21 cellular contexts compared by ENCODE assay signal in the genomic region with DNA sequence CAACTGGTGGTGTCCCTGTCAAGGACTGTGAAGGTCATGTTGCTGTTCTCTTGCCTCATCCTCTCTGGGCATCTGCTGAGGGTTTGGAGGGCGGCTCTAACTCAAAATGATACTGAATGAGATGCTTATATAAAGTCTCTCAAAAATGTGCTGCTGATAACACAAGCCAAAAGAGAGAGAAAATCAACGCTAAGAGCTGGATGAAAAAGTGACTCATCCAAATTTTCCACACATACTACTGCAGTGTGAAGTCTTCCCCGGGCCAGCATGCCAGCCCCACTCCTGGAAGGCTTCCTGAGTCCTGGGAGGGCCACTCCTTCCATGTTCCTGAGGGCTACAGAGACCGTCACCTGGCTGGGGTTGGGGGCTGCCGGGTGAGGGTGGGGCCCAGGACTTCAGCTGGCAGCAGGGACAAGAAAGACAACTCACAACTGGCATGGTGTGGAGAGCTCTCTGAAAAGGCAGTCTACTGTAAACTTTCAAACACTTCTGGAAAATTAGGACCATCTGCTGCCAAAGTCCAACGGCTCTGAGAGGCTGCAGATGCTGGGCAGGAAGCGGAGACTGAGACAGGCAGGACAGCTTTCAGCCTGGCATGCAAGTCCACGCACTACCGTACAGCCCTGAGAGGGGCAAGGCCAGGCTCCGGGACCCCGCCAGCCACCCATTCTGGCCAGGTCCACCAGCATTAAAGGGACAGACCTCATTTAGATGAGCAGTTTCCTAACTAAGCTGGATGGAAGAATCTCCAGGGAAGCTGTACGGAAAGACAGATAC.
DNase-seq lines count a peak whose midpoint lies in the region; ATAC-seq and TF ChIP-seq lines count a peak whose summit lies in the region.
"Had no signal": no experiment of that assay in that cellular context is flagged by ENCODE, and none has a peak within 500 bp of the region (broad histone marks: within the 10 kb centered on the region; RNA-seq: fewer than 3 reads in every experiment).

No MANE protein-coding gene starts in this region.

- no peaks in the 10 kb centered on the region for H4K20me1 ChIP-seq in BLaER1

- intact Hi-C loops in esophagus squamous epithelium (cut with DNase I): no loop called here
- intact Hi-C loops in body of pancreas (cut with DNase I): no loop called here

- peaks cover 5% of the 10 kb centered on the region for H3K9me3 ChIP-seq in BLaER1
- no peaks in the 10 kb centered on the region for H3K9me3 ChIP-seq in MG63
- H3K9me3 ChIP-seq in esophagus squamous epithelium: no peaks in the 10 kb centered on the region
- no peaks in the 10 kb centered on the region for H3K9me3 ChIP-seq in skeletal muscle satellite cell (replicated peaks; ENCODE audit: low read length)
- H3K9me3 ChIP-seq in body of pancreas: no peaks in the 10 kb centered on the region
- H3K9me3 ChIP-seq: gastrocnemius medialis, tibial artery had no signal

- DNase-seq in MG63: peak; percentile 58
- DNase-seq in esophagus squamous epithelium (lab: John Stamatoyannopoulos, UW): no peak
- no peak for DNase-seq in body of pancreas
- DNase-seq in KG1 (lab: John Stamatoyannopoulos, UW): no peak
- DNase-seq in NCI-H748 treated with DMSO at 0.1 percent for 48 hours (lab: John Stamatoyannopoulos, UW): no peak
- DNase-seq: activated naive CD4-positive, alpha-beta T cell treated with anti-CD3 and anti-CD28 coated beads, Interleukin-2, amount 10 ng/mL, durations not matched to agents 7 days and 5 days; gastrocnemius medialis; left colon; midbrain; NCI-H1092 treated with DMSO at 0.1 percent for 48 hours; NCI-H2081; NCI-H526; OCI-M1; SIG-M5; T-helper 17 cell; tibial artery had no signal

- H3K4me1 ChIP-seq in BLaER1: peaks cover 20% of the 10 kb centered on the region
- H3K4me1 ChIP-seq in esophagus squamous epithelium: peaks cover 0 to 28% (median 0%) of the 10 kb centered on the region in 3 donors
- H3K4me1 ChIP-seq in skeletal muscle satellite cell (ENCODE audit: control insufficient read depth, insufficient read depth, low read length): peaks cover 4% of the 10 kb centered on the region
- no peaks in the 10 kb centered on the region for H3K4me1 ChIP-seq in body of pancreas

- no peak overlapping the region for H3K4me3 ChIP-seq in BLaER1
- H3K4me3 ChIP-seq in MG63: no peak overlapping the region
- H3K4me3 ChIP-seq in esophagus squamous epithelium: no peak overlapping the region
- H3K4me3 ChIP-seq in skeletal muscle satellite cell (ENCODE audit: low read length): no peak overlapping the region
- no peak overlapping the region for H3K4me3 ChIP-seq in body of pancreas
- H3K4me3 ChIP-seq: gastrocnemius medialis, tibial artery had no signal

- no peak for TF ChIP-seq CTCF in esophagus squamous epithelium (IDR thresholded peaks at IDR 0.05)
- no peak for TF ChIP-seq CTCF in body of pancreas (IDR thresholded peaks at IDR 0.05)

- no peaks in the 10 kb centered on the region for H3K27me3 ChIP-seq in BLaER1
- H3K27me3 ChIP-seq in MG63: no peaks in the 10 kb centered on the region; the same call in 1 of the 2 replicates
- H3K27me3 ChIP-seq in esophagus squamous epithelium: no peaks in the 10 kb centered on the region
- H3K27me3 ChIP-seq in skeletal muscle satellite cell (ENCODE audit: control insufficient read depth, insufficient read depth, low read length): peaks cover 28% of the 10 kb centered on the region
- H3K27me3 ChIP-seq in body of pancreas: no peaks in the 10 kb centered on the region
- H3K27me3 ChIP-seq: gastrocnemius medialis, tibial artery had no signal

- H3K4me2 ChIP-seq in BLaER1: peak overlapping the region; percentile 63
- H3K4me2 ChIP-seq in skeletal muscle satellite cell (ENCODE audit: low read length): peak overlapping the region; percentile 42
- H3K4me2 ChIP-seq: KMS-11 had no signal

- H3K27ac ChIP-seq in BLaER1: no peak overlapping the region
- peak overlapping the region in 3 of 4 donors; percentile 0 to 66 (median 47) for H3K27ac ChIP-seq in esophagus squamous epithelium
- H3K27ac ChIP-seq in body of pancreas: no peak overlapping the region
- H3K27ac ChIP-seq: C4-2B, gastrocnemius medialis, KMS-11, tibial artery, VCaP had no signal

- H3K36me3 ChIP-seq in BLaER1 (no peaks in the 10 kb centered on the region), MG63 (no peaks in the 10 kb centered on the region), esophagus squamous epithelium (no peaks in the 10 kb centered on the region), skeletal muscle satellite cell (ENCODE audit: insufficient read depth, low read length) (no peaks in the 10 kb centered on the region), body of pancreas (replicated peaks in 1 of 2; ENCODE audit: insufficient read depth in 1 of 2, low read depth in 2 of 2) (no peaks in the 10 kb centered on the region)
- H3K36me3 ChIP-seq: gastrocnemius medialis, tibial artery had no signal

- TF ChIP-seq POLR2A in esophagus squamous epithelium (IDR thresholded peaks at IDR 0.05): no peak
- no peak for TF ChIP-seq POLR2A in body of pancreas (IDR thresholded peaks at IDR 0.05)

- no peak overlapping the region for H3K9ac ChIP-seq in BLaER1
- no peak overlapping the region for H3K9ac ChIP-seq in skeletal muscle satellite cell (ENCODE audit: low read depth, low read length)
- H3K9ac ChIP-seq: KMS-11 had no signal

- 45 to 67% methylated on average over 8 to 12 of the region's 12 CpGs for WGBS in esophagus squamous epithelium, 2 donors
- WGBS in body of pancreas, 2 donors: 87% methylated on average over 12 of the region's 12 CpGs

- no peak for ATAC-seq in body of pancreas
- ATAC-seq: left colon, T-helper 17 cell had no signal

Comparison
In these comparisons a context has a peak if more than half of its experiments do, and no peak if none do; other contexts are left out.
1. H3K27ac ChIP-seq: peak in esophagus squamous epithelium (3 of 4); none in BLaER1 (single experiment) and body of pancreas (0 of 4).